8 cellular contexts compared by ENCODE assay signal in the genomic region with DNA sequence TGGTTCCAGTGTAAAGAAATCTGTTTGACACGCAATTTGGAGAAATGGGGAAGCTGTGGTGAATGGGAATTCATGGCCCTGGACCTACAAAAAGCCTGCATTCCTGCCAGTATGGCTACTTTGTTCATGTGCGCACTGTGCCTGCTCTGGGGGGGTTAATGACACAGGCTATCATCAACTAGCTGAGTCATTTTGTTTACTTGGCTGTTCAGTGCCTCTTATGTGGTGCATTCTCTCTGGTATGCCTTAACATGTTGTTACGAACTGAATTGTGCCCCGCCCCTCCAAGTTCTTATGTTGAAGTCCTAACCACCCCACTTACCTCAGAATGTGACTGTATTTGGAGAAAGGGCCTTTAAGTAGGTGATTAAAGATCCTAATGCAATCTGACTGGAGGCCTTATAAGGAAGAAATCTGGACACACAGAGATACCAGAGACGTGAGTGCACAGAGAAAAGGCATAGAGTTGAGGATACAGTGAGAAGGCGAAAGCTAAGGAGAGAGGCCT. TPM values are rescaled to one million over a fixed set of nuclear protein-coding genes. Genes with fewer than 3 reads are reported as not detected.
DNase-seq lines count a peak whose midpoint lies in the region; ATAC-seq and TF ChIP-seq lines count a peak whose summit lies in the region.
"Had no signal": no experiment of that assay in that cellular context is flagged by ENCODE, and none has a peak within 500 bp of the region (broad histone marks: within the 10 kb centered on the region; RNA-seq: fewer than 3 reads in every experiment).

No MANE protein-coding gene starts in this region.

- no peaks in the 10 kb centered on the region for H3K9me3 ChIP-seq in smooth muscle cell (replicated peaks; ENCODE audit: low read depth)
- H3K9me3 ChIP-seq: vagina had no signal

- DNase-seq in HFFc6 (peak; percentile 74), NCI-H460 (ENCODE audit: extremely low read depth, low read depth) (peak; percentile 95), smooth muscle cell (lab: John Stamatoyannopoulos, UW; ENCODE audit: unreplicated experiment) (no peak), globus pallidus (ENCODE audit: low spot score) (no peak), Kasumi-1 (lab: John Stamatoyannopoulos, UW) (no peak)
- no peak for DNase-seq in stimulated activated naive CD8-positive, alpha-beta T cell treated with anti-CD3 and anti-CD28 coated beads, Interleukin-15, amount 100 ng/mL, for 72 hours

- ATAC-seq in esophagus mucosa: peak; percentile 88
- no peak for ATAC-seq in stimulated activated naive CD8-positive, alpha-beta T cell treated with anti-CD3 and anti-CD28 coated beads, Interleukin-15, amount 100 ng/mL, for 72 hours

- 16% methylated on average over 6 of the region's 6 CpGs for WGBS in smooth muscle cell (ENCODE audit: low lambda C conversion rate)

- H3K4me1 Mint-ChIP-seq in HFFc6 (ENCODE audit: low read depth): peaks cover 16% of the 10 kb centered on the region
- H3K4me1 Mint-ChIP-seq in stimulated activated naive CD8-positive, alpha-beta T cell treated with anti-CD3 and anti-CD28 coated beads, Interleukin-15, amount 100 ng/mL, for 72 hours: no peaks in the 10 kb centered on the region

- no peaks in the 10 kb centered on the region for H3K79me2 ChIP-seq in smooth muscle cell (ENCODE audit: low read depth)

- peak overlapping the region; percentile 53 for H3K4me2 ChIP-seq in smooth muscle cell

- H3K27me3 ChIP-seq in smooth muscle cell (ENCODE audit: low read depth): no peaks in the 10 kb centered on the region
- H3K27me3 ChIP-seq: vagina had no signal

- no peaks in the 10 kb centered on the region for H4K20me1 ChIP-seq in smooth muscle cell (ENCODE audit: low read depth)

- peak overlapping the region; percentile 66 for H3K9ac ChIP-seq in smooth muscle cell (ENCODE audit: low read depth)

- no peak overlapping the region for H3K4me3 ChIP-seq in smooth muscle cell
- H3K4me3 ChIP-seq: vagina had no signal

- peak overlapping the region; percentile 1 for H2AFZ ChIP-seq in smooth muscle cell (ENCODE audit: low read depth)

- H3K27ac ChIP-seq in smooth muscle cell (ENCODE audit: low read depth): peak overlapping the region; percentile 88
- H3K27ac ChIP-seq: vagina had no signal

- H3K36me3 ChIP-seq in smooth muscle cell (ENCODE audit: low read depth): no peaks in the 10 kb centered on the region
- H3K36me3 ChIP-seq: vagina had no signal

- no peaks in the 10 kb centered on the region for H3F3A ChIP-seq in smooth muscle cell (ENCODE audit: low read depth)

- H3K36me3 Mint-ChIP-seq in HFFc6 (ENCODE audit: low read depth): no peaks in the 10 kb centered on the region

- H3K4me3 Mint-ChIP-seq in HFFc6: no peak overlapping the region
- H3K4me3 Mint-ChIP-seq in stimulated activated naive CD8-positive, alpha-beta T cell treated with anti-CD3 and anti-CD28 coated beads, Interleukin-15, amount 100 ng/mL, for 72 hours: no peak overlapping the region

- peak overlapping the region; percentile 61 for H3K27ac Mint-ChIP-seq in HFFc6
- no peak overlapping the region for H3K27ac Mint-ChIP-seq in stimulated activated naive CD8-positive, alpha-beta T cell treated with anti-CD3 and anti-CD28 coated beads, Interleukin-15, amount 100 ng/mL, for 72 hours

- H3K4me1 ChIP-seq in smooth muscle cell (ENCODE audit: low read depth): peaks cover 5% of the 10 kb centered on the region

- H3K9me3 Mint-ChIP-seq in HFFc6: no peaks in the 10 kb centered on the region
- no peaks in the 10 kb centered on the region for H3K9me3 Mint-ChIP-seq in stimulated activated naive CD8-positive, alpha-beta T cell treated with anti-CD3 and anti-CD28 coated beads, Interleukin-15, amount 100 ng/mL, for 72 hours

- TF ChIP-seq CTCF in HFFc6 (IDR thresholded peaks at IDR 0.05) (no peak), smooth muscle cell (IDR thresholded peaks at IDR 0.05; ENCODE audit: borderline replicate concordance, insufficient read depth, poor library complexity, severe bottlenecking) (no peak)

- H3K27me3 Mint-ChIP-seq in HFFc6 (ENCODE audit: insufficient read depth): peaks cover 2% of the 10 kb centered on the region
- no peaks in the 10 kb centered on the region for H3K27me3 Mint-ChIP-seq in stimulated activated naive CD8-positive, alpha-beta T cell treated with anti-CD3 and anti-CD28 coated beads, Interleukin-15, amount 100 ng/mL, for 72 hours

RNA-seq across cellular contexts. Expression of gene UBAP1, which starts 20.4 kb away (rescaled TPM):
- total RNA-seq in HFFc6 (2021; fragmentation: NEBNext Ultra II Directional; extraction: Animal tissue kit (Norgen Biotek cat#: 25700)): 10 to 100 TPM; 36.7 to 43.9 (median 41.4) TPM
- total RNA-seq in NCI-H460 (2014; rRNA removed; shearing (Covaris generic)): 18.3 and 20.7 TPM in 2 replicates
- polyA plus RNA-seq in NCI-H460 (2014; cell fraction: nucleus; rRNA removed): 9.1 and 15.0 TPM in 2 replicates
- 63.9 TPM for total RNA-seq in esophagus mucosa
- 36.6 and 45.0 TPM in 2 replicates for total RNA-seq in smooth muscle cell
- 49.9 and 55.0 TPM in 2 replicates for polyA plus RNA-seq in smooth muscle cell

RNA-seq across cellular contexts. Expression of gene DCAF12, which starts 31.9 kb away (rescaled TPM):
- total RNA-seq in HFFc6 (2021; fragmentation: NEBNext Ultra II Directional; extraction: Animal tissue kit (Norgen Biotek cat#: 25700)): 10 to 100 TPM; 18.0 to 23.2 (median 19.1) TPM
- total RNA-seq in NCI-H460 (2014; rRNA removed; shearing (Covaris generic)): 27.3 and 28.7 TPM in 2 replicates
- 17.5 and 18.9 TPM in 2 replicates for polyA plus RNA-seq in NCI-H460 (2014; cell fraction: nucleus; rRNA removed)
- total RNA-seq in esophagus mucosa (39.5 TPM), smooth muscle cell (23.4 and 26.5 TPM in 2 replicates)
- 16.1 and 20.3 TPM in 2 replicates for polyA plus RNA-seq in smooth muscle cell

Comparison
In these comparisons a context has a peak if more than half of its experiments do, and no peak if none do; other contexts are left out.
1. DNase-seq: peak in HFFc6 (single experiment) and NCI-H460 (single experiment); none in smooth muscle cell (single experiment), globus pallidus (single experiment), stimulated activated naive CD8-positive, alpha-beta T cell treated with anti-CD3 and anti-CD28 coated beads, Interleukin-15, amount 100 ng/mL, for 72 hours (0 of 2) and Kasumi-1 (0 of 2).